1 cellular context compared by ENCODE assay signal in the genomic region with DNA sequence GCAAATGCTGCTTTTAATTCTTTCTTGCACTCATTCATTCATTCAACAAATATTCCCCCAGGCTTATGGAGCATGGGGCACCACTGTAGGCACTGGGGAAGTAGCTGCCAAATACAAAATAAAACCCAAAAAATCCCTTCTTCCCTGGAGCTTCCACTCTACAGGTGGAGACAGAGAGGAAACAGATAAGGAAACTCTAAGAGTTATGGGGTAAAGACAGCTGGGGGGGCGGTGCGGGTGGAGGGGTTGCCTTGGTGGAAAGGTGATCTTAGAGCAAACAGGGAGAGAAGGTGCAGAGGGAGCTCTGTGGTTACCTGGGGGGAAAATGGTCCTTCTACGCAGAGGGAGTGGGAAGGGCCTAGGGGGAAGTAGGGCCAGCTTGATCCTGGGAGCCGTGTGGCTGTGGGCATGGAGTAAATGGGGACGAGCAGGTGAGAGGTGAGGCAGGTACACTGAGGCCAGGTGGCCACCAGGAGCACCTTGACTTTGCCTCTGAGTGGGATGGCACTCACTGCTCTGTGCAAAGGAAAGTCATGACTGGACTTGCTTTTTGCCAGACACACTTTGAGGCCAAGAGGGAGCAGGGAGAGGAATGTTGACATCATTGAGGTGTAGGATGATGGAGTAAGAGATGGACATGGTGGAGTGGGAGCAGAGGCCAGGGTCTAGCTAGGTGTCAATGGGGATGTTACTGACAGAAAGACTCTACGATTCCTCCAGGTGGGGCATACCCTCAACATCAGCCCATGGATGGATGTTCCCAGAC.
TF ChIP-seq lines count a peak whose summit lies in the region.

No MANE protein-coding gene starts in this region.

TF ChIP-seq in GM23338, 12 proteins besides CTCF, POLR2A, EP300 and RAD21 (continued from another document):
- TF ChIP-seq, protein P1, sequence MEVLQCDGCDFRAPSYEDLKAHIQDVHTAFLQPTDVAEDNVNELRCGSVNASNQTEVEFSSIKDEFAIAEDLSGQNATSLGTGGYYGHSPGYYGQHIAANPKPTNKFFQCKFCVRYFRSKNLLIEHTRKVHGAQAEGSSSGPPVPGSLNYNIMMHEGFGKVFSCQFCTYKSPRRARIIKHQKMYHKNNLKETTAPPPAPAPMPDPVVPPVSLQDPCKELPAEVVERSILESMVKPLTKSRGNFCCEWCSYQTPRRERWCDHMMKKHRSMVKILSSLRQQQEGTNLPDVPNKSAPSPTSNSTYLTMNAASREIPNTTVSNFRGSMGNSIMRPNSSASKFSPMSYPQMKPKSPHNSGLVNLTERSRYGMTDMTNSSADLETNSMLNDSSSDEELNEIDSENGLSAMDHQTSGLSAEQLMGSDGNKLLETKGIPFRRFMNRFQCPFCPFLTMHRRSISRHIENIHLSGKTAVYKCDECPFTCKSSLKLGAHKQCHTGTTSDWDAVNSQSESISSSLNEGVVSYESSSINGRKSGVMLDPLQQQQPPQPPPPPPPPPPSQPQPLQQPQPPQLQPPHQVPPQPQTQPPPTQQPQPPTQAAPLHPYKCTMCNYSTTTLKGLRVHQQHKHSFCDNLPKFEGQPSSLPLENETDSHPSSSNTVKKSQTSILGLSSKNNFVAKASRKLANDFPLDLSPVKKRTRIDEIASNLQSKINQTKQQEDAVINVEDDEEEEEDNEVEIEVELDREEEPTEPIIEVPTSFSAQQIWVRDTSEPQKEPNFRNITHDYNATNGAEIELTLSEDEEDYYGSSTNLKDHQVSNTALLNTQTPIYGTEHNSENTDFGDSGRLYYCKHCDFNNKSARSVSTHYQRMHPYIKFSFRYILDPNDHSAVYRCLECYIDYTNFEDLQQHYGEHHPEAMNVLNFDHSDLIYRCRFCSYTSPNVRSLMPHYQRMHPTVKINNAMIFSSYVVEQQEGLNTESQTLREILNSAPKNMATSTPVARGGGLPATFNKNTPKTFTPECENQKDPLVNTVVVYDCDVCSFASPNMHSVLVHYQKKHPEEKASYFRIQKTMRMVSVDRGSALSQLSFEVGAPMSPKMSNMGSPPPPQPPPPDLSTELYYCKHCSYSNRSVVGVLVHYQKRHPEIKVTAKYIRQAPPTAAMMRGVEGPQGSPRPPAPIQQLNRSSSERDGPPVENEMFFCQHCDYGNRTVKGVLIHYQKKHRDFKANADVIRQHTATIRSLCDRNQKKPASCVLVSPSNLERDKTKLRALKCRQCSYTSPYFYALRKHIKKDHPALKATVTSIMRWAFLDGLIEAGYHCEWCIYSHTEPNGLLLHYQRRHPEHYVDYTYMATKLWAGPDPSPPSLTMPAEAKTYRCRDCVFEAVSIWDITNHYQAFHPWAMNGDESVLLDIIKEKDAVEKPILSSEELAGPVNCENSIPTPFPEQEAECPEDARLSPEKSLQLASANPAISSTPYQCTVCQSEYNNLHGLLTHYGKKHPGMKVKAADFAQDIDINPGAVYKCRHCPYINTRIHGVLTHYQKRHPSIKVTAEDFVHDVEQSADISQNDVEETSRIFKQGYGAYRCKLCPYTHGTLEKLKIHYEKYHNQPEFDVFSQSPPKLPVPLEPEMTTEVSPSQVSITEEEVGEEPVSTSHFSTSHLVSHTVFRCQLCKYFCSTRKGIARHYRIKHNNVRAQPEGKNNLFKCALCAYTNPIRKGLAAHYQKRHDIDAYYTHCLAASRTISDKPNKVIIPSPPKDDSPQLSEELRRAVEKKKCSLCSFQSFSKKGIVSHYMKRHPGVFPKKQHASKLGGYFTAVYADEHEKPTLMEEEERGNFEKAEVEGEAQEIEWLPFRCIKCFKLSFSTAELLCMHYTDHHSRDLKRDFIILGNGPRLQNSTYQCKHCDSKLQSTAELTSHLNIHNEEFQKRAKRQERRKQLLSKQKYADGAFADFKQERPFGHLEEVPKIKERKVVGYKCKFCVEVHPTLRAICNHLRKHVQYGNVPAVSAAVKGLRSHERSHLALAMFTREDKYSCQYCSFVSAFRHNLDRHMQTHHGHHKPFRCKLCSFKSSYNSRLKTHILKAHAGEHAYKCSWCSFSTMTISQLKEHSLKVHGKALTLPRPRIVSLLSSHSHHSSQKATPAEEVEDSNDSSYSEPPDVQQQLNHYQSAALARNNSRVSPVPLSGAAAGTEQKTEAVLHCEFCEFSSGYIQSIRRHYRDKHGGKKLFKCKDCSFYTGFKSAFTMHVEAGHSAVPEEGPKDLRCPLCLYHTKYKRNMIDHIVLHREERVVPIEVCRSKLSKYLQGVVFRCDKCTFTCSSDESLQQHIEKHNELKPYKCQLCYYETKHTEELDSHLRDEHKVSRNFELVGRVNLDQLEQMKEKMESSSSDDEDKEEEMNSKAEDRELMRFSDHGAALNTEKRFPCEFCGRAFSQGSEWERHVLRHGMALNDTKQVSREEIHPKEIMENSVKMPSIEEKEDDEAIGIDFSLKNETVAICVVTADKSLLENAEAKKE (CRISPR knock-in tag; IDR thresholded peaks at IDR 0.05): no peak
- no peak for TF ChIP-seq STAT1 (IDR thresholded peaks at IDR 0.05; ENCODE audit: unreplicated experiment)
TF ChIP-seq in GM23338: peak in this region for 0.
